1 cellular context compared by ENCODE assay signal in genomic region chr17:39252788-39253460, GRCh38.
TF ChIP-seq lines count a peak whose summit lies in the region.

No MANE protein-coding gene starts in this region.

TF ChIP-seq in HCT116, 20 proteins besides CTCF, POLR2A, EP300 and RAD21 (continued from another document):
- TF ChIP-seq, protein P1, sequence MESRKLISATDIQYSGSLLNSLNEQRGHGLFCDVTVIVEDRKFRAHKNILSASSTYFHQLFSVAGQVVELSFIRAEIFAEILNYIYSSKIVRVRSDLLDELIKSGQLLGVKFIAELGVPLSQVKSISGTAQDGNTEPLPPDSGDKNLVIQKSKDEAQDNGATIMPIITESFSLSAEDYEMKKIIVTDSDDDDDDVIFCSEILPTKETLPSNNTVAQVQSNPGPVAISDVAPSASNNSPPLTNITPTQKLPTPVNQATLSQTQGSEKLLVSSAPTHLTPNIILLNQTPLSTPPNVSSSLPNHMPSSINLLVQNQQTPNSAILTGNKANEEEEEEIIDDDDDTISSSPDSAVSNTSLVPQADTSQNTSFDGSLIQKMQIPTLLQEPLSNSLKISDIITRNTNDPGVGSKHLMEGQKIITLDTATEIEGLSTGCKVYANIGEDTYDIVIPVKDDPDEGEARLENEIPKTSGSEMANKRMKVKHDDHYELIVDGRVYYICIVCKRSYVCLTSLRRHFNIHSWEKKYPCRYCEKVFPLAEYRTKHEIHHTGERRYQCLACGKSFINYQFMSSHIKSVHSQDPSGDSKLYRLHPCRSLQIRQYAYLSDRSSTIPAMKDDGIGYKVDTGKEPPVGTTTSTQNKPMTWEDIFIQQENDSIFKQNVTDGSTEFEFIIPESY (IDR thresholded peaks at IDR 0.05; ENCODE audit: extremely low read depth, insufficient replicate concordance, low read length): no peak
- TF ChIP-seq, protein P2, sequence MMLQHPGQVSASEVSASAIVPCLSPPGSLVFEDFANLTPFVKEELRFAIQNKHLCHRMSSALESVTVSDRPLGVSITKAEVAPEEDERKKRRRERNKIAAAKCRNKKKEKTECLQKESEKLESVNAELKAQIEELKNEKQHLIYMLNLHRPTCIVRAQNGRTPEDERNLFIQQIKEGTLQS (IDR thresholded peaks at IDR 0.05): no peak
- TF ChIP-seq EGR1 (IDR thresholded peaks at IDR 0.05; ENCODE audit: low read depth): no peak
- TF ChIP-seq CBX3 (IDR thresholded peaks at IDR 0.05; ENCODE audit: low read depth): no peak
- TF ChIP-seq FOSL1 (IDR thresholded peaks at IDR 0.05; ENCODE audit: low read depth): no peak
- no peak for TF ChIP-seq SRF (IDR thresholded peaks at IDR 0.05; ENCODE audit: low read depth)
